ENCODE assay signal across 2 cellular contexts in genomic region chr1:15605398-15606080, GRCh38.
A peak's percentile ranks its signal among the peaks of the same experiment; 100 is the strongest.
TF ChIP-seq lines count a peak whose summit lies in the region.

No MANE protein-coding gene starts in this region.

TF ChIP-seq in WTC11, 78 proteins besides CTCF, POLR2A, EP300 and RAD21:
- TF ChIP-seq ATF1 (CRISPR knock-in tag; IDR thresholded peaks at IDR 0.05): no peak
- TF ChIP-seq GABPB1 (CRISPR knock-in tag; IDR thresholded peaks at IDR 0.05): peak; percentile 53; the same call in 1 of the 2 replicates
- no peak for TF ChIP-seq FOXP1 (CRISPR knock-in tag; IDR thresholded peaks at IDR 0.05; ENCODE audit: borderline replicate concordance)

TF ChIP-seq in HepG2, 621 proteins besides CTCF, POLR2A, EP300 and RAD21 (continues in another document):
- TF ChIP-seq, protein P1, sequence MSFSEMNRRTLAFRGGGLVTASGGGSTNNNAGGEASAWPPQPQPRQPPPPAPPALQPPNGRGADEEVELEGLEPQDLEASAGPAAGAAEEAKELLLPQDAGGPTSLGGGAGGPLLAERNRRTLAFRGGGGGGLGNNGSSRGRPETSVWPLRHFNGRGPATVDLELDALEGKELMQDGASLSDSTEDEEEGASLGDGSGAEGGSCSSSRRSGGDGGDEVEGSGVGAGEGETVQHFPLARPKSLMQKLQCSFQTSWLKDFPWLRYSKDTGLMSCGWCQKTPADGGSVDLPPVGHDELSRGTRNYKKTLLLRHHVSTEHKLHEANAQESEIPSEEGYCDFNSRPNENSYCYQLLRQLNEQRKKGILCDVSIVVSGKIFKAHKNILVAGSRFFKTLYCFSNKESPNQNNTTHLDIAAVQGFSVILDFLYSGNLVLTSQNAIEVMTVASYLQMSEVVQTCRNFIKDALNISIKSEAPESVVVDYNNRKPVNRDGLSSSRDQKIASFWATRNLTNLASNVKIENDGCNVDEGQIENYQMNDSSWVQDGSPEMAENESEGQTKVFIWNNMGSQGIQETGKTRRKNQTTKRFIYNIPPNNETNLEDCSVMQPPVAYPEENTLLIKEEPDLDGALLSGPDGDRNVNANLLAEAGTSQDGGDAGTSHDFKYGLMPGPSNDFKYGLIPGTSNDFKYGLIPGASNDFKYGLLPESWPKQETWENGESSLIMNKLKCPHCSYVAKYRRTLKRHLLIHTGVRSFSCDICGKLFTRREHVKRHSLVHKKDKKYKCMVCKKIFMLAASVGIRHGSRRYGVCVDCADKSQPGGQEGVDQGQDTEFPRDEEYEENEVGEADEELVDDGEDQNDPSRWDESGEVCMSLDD (CRISPR knock-in tag; IDR thresholded peaks at IDR 0.05; ENCODE audit: borderline replicate concordance): no peak
- TF ChIP-seq E2F1 (CRISPR knock-in tag; IDR thresholded peaks at IDR 0.05): peak; percentile 26; the same call in 1 of the 2 replicates
- TF ChIP-seq, protein P2, sequence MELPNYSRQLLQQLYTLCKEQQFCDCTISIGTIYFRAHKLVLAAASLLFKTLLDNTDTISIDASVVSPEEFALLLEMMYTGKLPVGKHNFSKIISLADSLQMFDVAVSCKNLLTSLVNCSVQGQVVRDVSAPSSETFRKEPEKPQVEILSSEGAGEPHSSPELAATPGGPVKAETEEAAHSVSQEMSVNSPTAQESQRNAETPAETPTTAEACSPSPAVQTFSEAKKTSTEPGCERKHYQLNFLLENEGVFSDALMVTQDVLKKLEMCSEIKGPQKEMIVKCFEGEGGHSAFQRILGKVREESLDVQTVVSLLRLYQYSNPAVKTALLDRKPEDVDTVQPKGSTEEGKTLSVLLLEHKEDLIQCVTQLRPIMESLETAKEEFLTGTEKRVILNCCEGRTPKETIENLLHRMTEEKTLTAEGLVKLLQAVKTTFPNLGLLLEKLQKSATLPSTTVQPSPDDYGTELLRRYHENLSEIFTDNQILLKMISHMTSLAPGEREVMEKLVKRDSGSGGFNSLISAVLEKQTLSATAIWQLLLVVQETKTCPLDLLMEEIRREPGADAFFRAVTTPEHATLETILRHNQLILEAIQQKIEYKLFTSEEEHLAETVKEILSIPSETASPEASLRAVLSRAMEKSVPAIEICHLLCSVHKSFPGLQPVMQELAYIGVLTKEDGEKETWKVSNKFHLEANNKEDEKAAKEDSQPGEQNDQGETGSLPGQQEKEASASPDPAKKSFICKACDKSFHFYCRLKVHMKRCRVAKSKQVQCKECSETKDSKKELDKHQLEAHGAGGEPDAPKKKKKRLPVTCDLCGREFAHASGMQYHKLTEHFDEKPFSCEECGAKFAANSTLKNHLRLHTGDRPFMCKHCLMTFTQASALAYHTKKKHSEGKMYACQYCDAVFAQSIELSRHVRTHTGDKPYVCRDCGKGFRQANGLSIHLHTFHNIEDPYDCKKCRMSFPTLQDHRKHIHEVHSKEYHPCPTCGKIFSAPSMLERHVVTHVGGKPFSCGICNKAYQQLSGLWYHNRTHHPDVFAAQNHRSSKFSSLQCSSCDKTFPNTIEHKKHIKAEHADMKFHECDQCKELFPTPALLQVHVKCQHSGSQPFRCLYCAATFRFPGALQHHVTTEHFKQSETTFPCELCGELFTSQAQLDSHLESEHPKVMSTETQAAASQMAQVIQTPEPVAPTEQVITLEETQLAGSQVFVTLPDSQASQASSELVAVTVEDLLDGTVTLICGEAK (IDR thresholded peaks at IDR 0.05): no peak
- TF ChIP-seq, protein P2 (CRISPR knock-in tag; IDR thresholded peaks at IDR 0.05): no peak; the same call in 1 of the 2 replicates
- 0 out of 2 replicates have a peak, but pooled peaks have one; percentile 23 for TF ChIP-seq ZNF710 (CRISPR knock-in tag; IDR thresholded peaks at IDR 0.05; ENCODE audit: borderline replicate concordance)
- no peak for TF ChIP-seq ATF7-NPFF (CRISPR knock-in tag; IDR thresholded peaks at IDR 0.05; ENCODE audit: low read depth)
- peak; percentile 90 for TF ChIP-seq HHEX (CRISPR knock-in tag; IDR thresholded peaks at IDR 0.05)
- TF ChIP-seq BCL6 (CRISPR knock-in tag; IDR thresholded peaks at IDR 0.05): peak; percentile 83
- TF ChIP-seq FOXP4 (CRISPR knock-in tag; IDR thresholded peaks at IDR 0.05): peak; percentile 66
- TF ChIP-seq ZMYM3 (CRISPR knock-in tag; IDR thresholded peaks at IDR 0.05): peak; percentile 41; the same call in 1 of the 2 replicates
- peak; percentile 37; the same call in 1 of the 2 replicates for TF ChIP-seq CHD4 (IDR thresholded peaks at IDR 0.05; ENCODE audit: borderline replicate concordance, low read length)
- peak; percentile 39; the same call in 1 of the 2 replicates for TF ChIP-seq ZBED4 (CRISPR knock-in tag; IDR thresholded peaks at IDR 0.05; ENCODE audit: borderline replicate concordance)
- TF ChIP-seq ADNP (CRISPR knock-in tag; IDR thresholded peaks at IDR 0.05): peak; percentile 15; the same call in 1 of the 2 replicates
- peak; percentile 26; the same call in 1 of the 2 replicates for TF ChIP-seq SALL1 (CRISPR knock-in tag; IDR thresholded peaks at IDR 0.05)
- no peak; the same call in 1 of the 2 replicates for TF ChIP-seq NR2F6 (IDR thresholded peaks at IDR 0.05)
- TF ChIP-seq NR2F6 (CRISPR knock-in tag; IDR thresholded peaks at IDR 0.05): peak; percentile 38; the same call in 1 of the 2 replicates
- peak; percentile 57 for TF ChIP-seq NCOA2 (CRISPR knock-in tag; IDR thresholded peaks at IDR 0.05)
- TF ChIP-seq HOXA3 (CRISPR knock-in tag; IDR thresholded peaks at IDR 0.05): peak; percentile 43; the same call in 1 of the 2 replicates
- TF ChIP-seq TBX2 (CRISPR knock-in tag; IDR thresholded peaks at IDR 0.05; ENCODE audit: borderline replicate concordance): peak; percentile 78
- TF ChIP-seq ZFP41 (CRISPR knock-in tag; IDR thresholded peaks at IDR 0.05; ENCODE audit: borderline replicate concordance): no peak
- TF ChIP-seq SKI (IDR thresholded peaks at IDR 0.05; ENCODE audit: partially characterized antibody): no peak
- peak; percentile 21; the same call in 1 of the 2 replicates for TF ChIP-seq KAT8 (CRISPR knock-in tag; IDR thresholded peaks at IDR 0.05)
- TF ChIP-seq SOX13 (IDR thresholded peaks at IDR 0.05): no peak
- peak in 1 of 2 experiments; percentile 90; a peak in 2 of 4 replicates for TF ChIP-seq SOX13 (CRISPR knock-in tag; conservative IDR thresholded peaks at IDR 0.05 in 1 of 2, IDR thresholded peaks at IDR 0.05 in 1 of 2)
- peak; percentile 93 for TF ChIP-seq ZNF629 (CRISPR knock-in tag; conservative IDR thresholded peaks at IDR 0.05)
- peak; percentile 47; the same call in 1 of the 2 replicates for TF ChIP-seq ZMYM4 (CRISPR knock-in tag; IDR thresholded peaks at IDR 0.05)
- TF ChIP-seq SRSF4 (IDR thresholded peaks at IDR 0.05; ENCODE audit: low read depth, low read length, poor library complexity, severe bottlenecking): no peak
- TF ChIP-seq ONECUT2 (CRISPR knock-in tag; IDR thresholded peaks at IDR 0.05): peak; percentile 98
- peak; percentile 53 for TF ChIP-seq RXRB (CRISPR knock-in tag; IDR thresholded peaks at IDR 0.05; ENCODE audit: borderline replicate concordance)
- TF ChIP-seq HMG20A (CRISPR knock-in tag; IDR thresholded peaks at IDR 0.05; ENCODE audit: borderline replicate concordance): peak; percentile 81
- TF ChIP-seq RBM22 (optimal IDR thresholded peaks at IDR 0.05; ENCODE audit: low read length): no peak
- TF ChIP-seq, protein P3, sequence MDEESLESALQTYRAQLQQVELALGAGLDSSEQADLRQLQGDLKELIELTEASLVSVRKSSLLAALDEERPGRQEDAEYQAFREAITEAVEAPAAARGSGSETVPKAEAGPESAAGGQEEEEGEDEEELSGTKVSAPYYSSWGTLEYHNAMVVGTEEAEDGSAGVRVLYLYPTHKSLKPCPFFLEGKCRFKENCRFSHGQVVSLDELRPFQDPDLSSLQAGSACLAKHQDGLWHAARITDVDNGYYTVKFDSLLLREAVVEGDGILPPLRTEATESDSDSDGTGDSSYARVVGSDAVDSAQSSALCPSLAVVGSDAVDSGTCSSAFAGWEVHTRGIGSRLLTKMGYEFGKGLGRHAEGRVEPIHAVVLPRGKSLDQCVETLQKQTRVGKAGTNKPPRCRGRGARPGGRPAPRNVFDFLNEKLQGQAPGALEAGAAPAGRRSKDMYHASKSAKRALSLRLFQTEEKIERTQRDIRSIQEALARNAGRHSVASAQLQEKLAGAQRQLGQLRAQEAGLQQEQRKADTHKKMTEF (CRISPR knock-in tag; IDR thresholded peaks at IDR 0.05): peak; percentile 33
